In the genomic region with DNA sequence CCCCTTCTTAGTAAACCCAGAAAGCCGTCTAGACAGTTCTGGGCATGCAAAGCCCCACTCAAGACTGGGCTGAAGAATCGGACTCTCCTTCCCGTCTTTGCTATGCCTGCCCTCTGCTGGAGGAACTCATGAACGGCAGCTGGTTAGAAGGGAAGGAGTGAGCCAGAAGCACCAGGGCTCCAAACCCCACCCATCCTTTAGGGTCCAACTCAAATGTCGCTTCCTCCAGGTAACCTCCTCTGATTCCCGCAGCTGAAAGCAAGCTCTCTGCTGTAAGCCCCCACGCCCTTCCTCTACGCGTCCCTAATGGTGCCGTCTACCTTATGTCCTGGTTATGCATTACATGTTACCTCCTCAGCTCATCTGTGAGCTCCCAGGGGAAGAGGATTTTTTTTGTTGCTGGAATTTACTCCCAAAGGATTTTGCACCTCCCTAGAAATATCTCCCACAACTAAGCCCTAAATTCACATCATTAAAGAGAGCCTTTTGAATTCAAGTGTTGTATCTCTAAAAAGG, we compare ENCODE assay signal across 1 cellular context.
TF ChIP-seq lines count a peak whose summit lies in the region.

No MANE protein-coding gene starts in this region.

TF ChIP-seq in HepG2, 621 proteins besides CTCF, POLR2A, EP300 and RAD21 (continued from another document):
- TF ChIP-seq KLF16 (CRISPR knock-in tag; IDR thresholded peaks at IDR 0.05): 0 out of 4 replicates have a peak, but pooled peaks of 1 of the 2 experiments have one; percentile 23
- no peak for TF ChIP-seq ZNF24 (IDR thresholded peaks at IDR 0.05)
